In genomic region chr1:211420389-211420788, GRCh38 we compare ENCODE assay signal across 11 cellular contexts.
A peak's percentile ranks its signal among the peaks of the same experiment; 100 is the strongest.
DNase-seq lines count a peak whose midpoint lies in the region; ATAC-seq, FAIRE-seq and TF ChIP-seq lines count a peak whose summit lies in the region.
"Had no signal": no experiment of that assay in that cellular context is flagged by ENCODE, and none has a peak within 500 bp of the region (broad histone marks: within the 10 kb centered on the region; RNA-seq: fewer than 3 reads in every experiment).

No MANE protein-coding gene starts in this region.

- no peaks in the 10 kb centered on the region for H3K27me3 ChIP-seq in MM.1S (replicated peaks; ENCODE audit: insufficient read depth, low read length)
- no peaks in the 10 kb centered on the region for H3K27me3 ChIP-seq in K562 (ENCODE audit: control insufficient read depth in 2 of 2, insufficient read depth in 2 of 2, low read length in 2 of 2)
- no peaks in the 10 kb centered on the region for H3K27me3 ChIP-seq in small intestine (ENCODE audit: control insufficient read depth in 2 of 2, insufficient read depth in 2 of 2, low read length in 2 of 2)
- no peaks in the 10 kb centered on the region for H3K27me3 ChIP-seq in CD8-positive, alpha-beta memory T cell (ENCODE audit: insufficient read depth, low read length, poor library complexity, severe bottlenecking)
- H3K27me3 ChIP-seq: BLaER1 had no signal

- H3K4me1 ChIP-seq in MM.1S (ENCODE audit: low read length) (peaks cover 21% of the 10 kb centered on the region), K562 (replicated peaks in 1 of 2; ENCODE audit: control insufficient read depth in 2 of 2, insufficient read depth in 2 of 2, low read length in 2 of 2) (no peaks in the 10 kb centered on the region), small intestine (ENCODE audit: control insufficient read depth in 2 of 2, insufficient read depth in 1 of 2, low read depth in 1 of 2, low read length in 1 of 2) (no peaks in the 10 kb centered on the region)
- no peaks in the 10 kb centered on the region for H3K4me1 ChIP-seq in CD8-positive, alpha-beta memory T cell (ENCODE audit: insufficient read depth, low read length)

- no peaks in the 10 kb centered on the region for H3K9me3 Mint-ChIP-seq in activated CD8-positive, alpha-beta memory T cell treated with anti-CD3 and anti-CD28 coated beads, Interleukin-2, amount 10 ng/mL, durations not matched to agents 7 days and 5 days (ENCODE audit: low read depth)
- H3K9me3 Mint-ChIP-seq in CD8-positive, alpha-beta memory T cell = no peaks in the 10 kb centered on the region
- H3K9me3 Mint-ChIP-seq: effector memory CD8-positive, alpha-beta T cell had no signal

- H3K27ac ChIP-seq in MM.1S (ENCODE audit: low read length) (no peak overlapping the region; the same call in 1 of the 2 replicates), K562 (ENCODE audit: extremely low read depth, low read depth, low read length) (no peak overlapping the region), small intestine (ENCODE audit: low read depth in 1 of 2, low read length in 1 of 2) (no peak overlapping the region), caudate nucleus (ENCODE audit: low read depth, low read length) (no peak overlapping the region)
- H3K27ac ChIP-seq in CD8-positive, alpha-beta memory T cell (ENCODE audit: low read depth, low read length) = no peak overlapping the region
- H3K27ac ChIP-seq: BLaER1, skin epidermis had no signal

- H2AFZ ChIP-seq in MM.1S (ENCODE audit: low read length) (no peak overlapping the region), K562 (ENCODE audit: low read depth, low read length) (no peak overlapping the region)

- CTCF ChIA-PET in activated CD8-positive, alpha-beta memory T cell treated with anti-CD3 and anti-CD28 coated beads, Interleukin-2, amount 10 ng/mL, durations not matched to agents 7 days and 5 days (lab: Charles Lee) = interaction anchor here (1.1 kb wide), 1 partner anchor 56 kb away, joined by 3 read pairs; no protein-coding TSS in a partner anchor
- CTCF ChIA-PET in K562 (lab: Yijun Ruan, JAX; ENCODE audit: low intra/inter-chr PET ratio) = no interaction called here
- CTCF ChIA-PET in CD8-positive, alpha-beta memory T cell (lab: Charles Lee) = interaction anchor here (1.2 kb wide), 1 partner anchor 98 kb away, joined by 3 read pairs; no protein-coding TSS in a partner anchor

- peak; percentile 35 for FAIRE-seq in K562 (lab: Jason Lieb, UNC)
- no peak for FAIRE-seq in small intestine (lab: Jason Lieb, UNC)

- no peaks in the 10 kb centered on the region for H3K9me3 ChIP-seq in MM.1S (replicated peaks; ENCODE audit: insufficient read depth, low read length)
- H3K9me3 ChIP-seq in K562 (replicated peaks; ENCODE audit: control insufficient read depth, insufficient read depth, low read depth, low read length) = no peaks in the 10 kb centered on the region
- H3K9me3 ChIP-seq in small intestine (ENCODE audit: control insufficient read depth, low read depth) = no peaks in the 10 kb centered on the region
- no peaks in the 10 kb centered on the region for H3K9me3 ChIP-seq in CD8-positive, alpha-beta memory T cell (ENCODE audit: low read length)

- no TSS peak for BruUV-seq in K562 (replicated peaks; lab: Mats Ljungman, UMichigan)

- H3K36me3 ChIP-seq in MM.1S (replicated peaks; ENCODE audit: insufficient read depth, low read length) (no peaks in the 10 kb centered on the region), K562 (ENCODE audit: control insufficient read depth, insufficient read depth, low read length) (no peaks in the 10 kb centered on the region), small intestine (ENCODE audit: control insufficient read depth in 2 of 2, insufficient read depth in 2 of 2, low read length in 2 of 2) (no peaks in the 10 kb centered on the region)
- H3K36me3 ChIP-seq in CD8-positive, alpha-beta memory T cell (ENCODE audit: insufficient read depth, low read length) = no peaks in the 10 kb centered on the region
- H3K36me3 ChIP-seq: BLaER1 had no signal

- no peaks in the 10 kb centered on the region for H3K79me2 ChIP-seq in MM.1S (ENCODE audit: low read length)
- H3K79me2 ChIP-seq in K562 (ENCODE audit: control insufficient read depth, insufficient read depth, low read length) = no peaks in the 10 kb centered on the region

- H3K4me3 ChIP-seq in MM.1S (ENCODE audit: low read length) (no peak overlapping the region), K562 (no peak overlapping the region), small intestine (ENCODE audit: low read depth in 1 of 2, low read length in 2 of 2) (no peak overlapping the region)
- H3K4me3 ChIP-seq in CD8-positive, alpha-beta memory T cell (ENCODE audit: low read length) = no peak overlapping the region
- H3K4me3 ChIP-seq: BLaER1, skin epidermis had no signal

- H3K9me2 ChIP-seq in MM.1S (replicated peaks; ENCODE audit: insufficient read depth, low read length) = no peaks in the 10 kb centered on the region

- H3K27me3 Mint-ChIP-seq in activated CD8-positive, alpha-beta memory T cell treated with anti-CD3 and anti-CD28 coated beads, Interleukin-2, amount 10 ng/mL, durations not matched to agents 7 days and 5 days = no peaks in the 10 kb centered on the region
- no peaks in the 10 kb centered on the region for H3K27me3 Mint-ChIP-seq in CD8-positive, alpha-beta memory T cell
- H3K27me3 Mint-ChIP-seq: effector memory CD8-positive, alpha-beta T cell had no signal

- WGBS in K562 (ENCODE audit: insufficient coverage, low coverage, missing lambda C conversion rate) = 21% methylated on average over 2 of the region's 2 CpGs
- WGBS in small intestine, 3 donors = 81 to 88% (median 85%) methylated on average over 2 of the region's 2 CpGs

- intact Hi-C loops in K562 (cut with micrococcal nuclease) = no loop called here

- TF ChIP-seq POLR2A in K562 (conservative IDR thresholded peaks at IDR 0.05) = no peak

- peaks cover 32% of the 10 kb centered on the region for H3K4me1 Mint-ChIP-seq in activated CD8-positive, alpha-beta memory T cell treated with anti-CD3 and anti-CD28 coated beads, Interleukin-2, amount 10 ng/mL, durations not matched to agents 7 days and 5 days
- peaks cover 13 to 32% (median 21%) of the 10 kb centered on the region in 3 donors for H3K4me1 Mint-ChIP-seq in CD8-positive, alpha-beta memory T cell

- H3K9ac ChIP-seq in MM.1S (ENCODE audit: low read length) (no peak overlapping the region), K562 (ENCODE audit: insufficient read depth in 1 of 2, low read depth in 2 of 2, low read length in 2 of 2) (no peak overlapping the region)
- H3K9ac ChIP-seq: BLaER1 had no signal

- DNase-seq in activated CD8-positive, alpha-beta memory T cell treated with anti-CD3 and anti-CD28 coated beads, Interleukin-2, amount 10 ng/mL, durations not matched to agents 7 days and 5 days = peak; percentile 65
- no peak for DNase-seq in activated CD8-positive, alpha-beta memory T cell treated with anti-CD3 and anti-CD28 coated beads, Interleukin-2, amount 50 U/mL, for 4 hours
- DNase-seq in MM.1S (no peak), K562 (ENCODE audit: extremely low read depth in 1 of 4, low spot score in 3 of 4) (peak in 2 of 4 experiments; percentile 10 to 28), small intestine (peak; percentile 1), NCI-H1105 (lab: John Stamatoyannopoulos, UW) (no peak), caudate nucleus (lab: John Stamatoyannopoulos, UW) (no peak)
- no peak for DNase-seq in CD8-positive, alpha-beta memory T cell
- DNase-seq: effector memory CD8-positive, alpha-beta T cell had no signal

- H4K20me1 ChIP-seq in MM.1S (ENCODE audit: insufficient read depth, low read length) (no peaks in the 10 kb centered on the region), K562 (replicated peaks; ENCODE audit: control insufficient read depth, insufficient read depth, low read length) (no peaks in the 10 kb centered on the region)
- H4K20me1 ChIP-seq: BLaER1 had no signal

- H3K4me3 Mint-ChIP-seq in activated CD8-positive, alpha-beta memory T cell treated with anti-CD3 and anti-CD28 coated beads, Interleukin-2, amount 10 ng/mL, durations not matched to agents 7 days and 5 days = no peak overlapping the region
- H3K4me3 Mint-ChIP-seq in CD8-positive, alpha-beta memory T cell = no peak overlapping the region
- H3K4me3 Mint-ChIP-seq: effector memory CD8-positive, alpha-beta T cell had no signal

- no peaks in the 10 kb centered on the region for H3K36me3 Mint-ChIP-seq in activated CD8-positive, alpha-beta memory T cell treated with anti-CD3 and anti-CD28 coated beads, Interleukin-2, amount 10 ng/mL, durations not matched to agents 7 days and 5 days
- peaks cover 0 to 2% (median 0%) of the 10 kb centered on the region in 3 donors for H3K36me3 Mint-ChIP-seq in CD8-positive, alpha-beta memory T cell

- H3K27ac Mint-ChIP-seq in activated CD8-positive, alpha-beta memory T cell treated with anti-CD3 and anti-CD28 coated beads, Interleukin-2, amount 10 ng/mL, durations not matched to agents 7 days and 5 days = no peak overlapping the region
- no peak overlapping the region for H3K27ac Mint-ChIP-seq in CD8-positive, alpha-beta memory T cell
- H3K27ac Mint-ChIP-seq: effector memory CD8-positive, alpha-beta T cell had no signal

- ATAC-seq in activated CD8-positive, alpha-beta memory T cell treated with anti-CD3 and anti-CD28 coated beads, Interleukin-2, amount 10 ng/mL, durations not matched to agents 7 days and 5 days = peak; percentile 24
- ATAC-seq in K562 = peak; percentile 68
- ATAC-seq: effector memory CD8-positive, alpha-beta T cell had no signal

- peaks cover 16% of the 10 kb centered on the region for H3F3A ChIP-seq in MM.1S (ENCODE audit: insufficient read depth, low read length)

- no peaks in the 10 kb centered on the region for H3K9me1 ChIP-seq in K562 (ENCODE audit: control insufficient read depth, insufficient read depth, low read length)

- TF ChIP-seq CTCF in MM.1S (IDR thresholded peaks at IDR 0.05; ENCODE audit: low read length) = no peak
- TF ChIP-seq CTCF in K562 (IDR thresholded peaks at IDR 0.05 in 2 of 3, conservative IDR thresholded peaks at IDR 0.05 in 1 of 3; ENCODE audit: insufficient read depth in 2 of 3, low read depth in 1 of 3, low read length in 3 of 3) = no peak; a peak in 1 of 6 replicates

- no peak for TF ChIP-seq EP300 in K562 (IDR thresholded peaks at IDR 0.05; ENCODE audit: low read length)

- no peak for TF ChIP-seq RAD21 in K562 (CRISPR knock-in tag; conservative IDR thresholded peaks at IDR 0.05 in 1 of 2, IDR thresholded peaks at IDR 0.05 in 1 of 2)

- H3K4me2 ChIP-seq in MM.1S (ENCODE audit: low read depth, low read length) (peak overlapping the region; percentile 6; the same call in 1 of the 2 replicates), K562 (ENCODE audit: insufficient read depth, low read length) (no peak overlapping the region)
- H3K4me2 ChIP-seq: BLaER1 had no signal

- POLR2A ChIA-PET in K562 (lab: Yijun Ruan, JAX) = interaction anchor here (0.7 kb wide), 1 partner anchor 19 kb away, joined by 3 read pairs; no protein-coding TSS in a partner anchor
- POLR2A ChIA-PET in CD8-positive, alpha-beta memory T cell (lab: Charles Lee) = no interaction called here

- in situ Hi-C loops in K562 (cut with MboI) = no loop called here

Comparison
In these comparisons a context has a peak if more than half of its experiments do, and no peak if none do; other contexts are left out.
1. DNase-seq: peak in activated CD8-positive, alpha-beta memory T cell treated with anti-CD3 and anti-CD28 coated beads, Interleukin-2, amount 10 ng/mL, durations not matched to agents 7 days and 5 days (single experiment) and small intestine (single experiment); none in activated CD8-positive, alpha-beta memory T cell treated with anti-CD3 and anti-CD28 coated beads, Interleukin-2, amount 50 U/mL, for 4 hours (single experiment), MM.1S (single experiment), CD8-positive, alpha-beta memory T cell (0 of 5), NCI-H1105 (single experiment) and caudate nucleus (0 of 61).